15 cellular contexts compared by ENCODE assay signal in genomic region chr15:66014639-66015182, GRCh38.
"Had no signal": no experiment of that assay in that cellular context is flagged by ENCODE, and none has a peak within 500 bp of the region (broad histone marks: within the 10 kb centered on the region; RNA-seq: fewer than 3 reads in every experiment).

No MANE protein-coding gene starts in this region.

- H3K36me3 ChIP-seq: adrenal gland had no signal

- H3K4me1 ChIP-seq: adrenal gland had no signal

- H3K27me3 ChIP-seq: adrenal gland had no signal

- H3K27ac ChIP-seq: adrenal gland had no signal

- ATAC-seq: effector memory CD8-positive, alpha-beta T cell; left colon; mucosa of descending colon; natural killer cell; right cardiac atrium; stimulated activated memory B cell treated with anti-CD40 and anti-IgM and Interleukin-4, amounts not matched to agents 10 μg/mL and 1 μg/mL and 100 μg/mL, for 72 hours; T-cell had no signal

- H3K4me2 ChIP-seq: smooth muscle cell had no signal

- DNase-seq: activated CD4-positive, alpha-beta T cell treated with anti-CD3 and anti-CD28 coated beads for 48 hours; activated naive CD4-positive, alpha-beta T cell treated with anti-CD3 and anti-CD28 coated beads, Interleukin-2, amount 50 U/mL, for 16 hours; adrenal gland; effector memory CD8-positive, alpha-beta T cell; left colon; mucosa of descending colon; natural killer cell; nucleus accumbens; right cardiac atrium; stimulated activated CD4-positive, alpha-beta T cell treated with anti-CD3 and anti-CD28 coated beads, Interleukin-1b, Interleukin-23, amount 100 ng/mL, for 48 hours; substantia nigra; T-cell; T1000 had no signal

- H3K4me3 ChIP-seq: adrenal gland, mucosa of descending colon, smooth muscle cell had no signal

- H3K9me3 ChIP-seq: adrenal gland, mucosa of descending colon had no signal
